ENCODE assay signal across 9 cellular contexts in the genomic region with DNA sequence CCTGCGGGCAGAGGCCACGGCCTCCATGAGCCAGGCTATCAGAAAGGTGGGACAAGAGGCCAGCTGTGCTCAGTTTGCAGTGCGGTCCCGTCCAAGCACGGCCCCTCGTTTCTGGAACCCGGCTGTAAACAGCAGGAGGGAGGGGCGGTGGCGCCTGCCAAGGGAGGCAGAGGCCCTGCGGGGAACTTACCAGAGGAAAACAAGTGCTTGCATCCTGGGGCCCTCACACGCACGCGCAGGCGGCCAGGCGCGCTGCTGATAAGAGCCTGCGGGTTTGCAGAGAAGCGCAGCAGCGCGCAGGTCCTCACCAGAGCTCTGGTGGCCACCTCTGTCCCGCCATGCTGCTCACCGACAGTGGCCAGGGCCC. TPM values are rescaled to one million over a fixed set of nuclear protein-coding genes. Genes with fewer than 3 reads are reported as not detected.
DNase-seq lines count a peak whose midpoint lies in the region; ATAC-seq and TF ChIP-seq lines count a peak whose summit lies in the region.
"Had no signal": no experiment of that assay in that cellular context is flagged by ENCODE, and none has a peak within 500 bp of the region (broad histone marks: within the 10 kb centered on the region; RNA-seq: fewer than 3 reads in every experiment).

No MANE protein-coding gene starts in this region.

- TF ChIP-seq POLR2A in tibial nerve (IDR thresholded peaks at IDR 0.05), result peak in 1 of 2 donors; percentile 49

- CTCF ChIA-PET in A673 (lab: Charles Lee), result interaction anchor here (0.5 kb wide), 1 partner anchor 31 kb away, joined by 6 read pairs; no protein-coding TSS in a partner anchor

- 5 to 20% methylated on average over 20 to 21 of the region's 22 CpGs for WGBS in tibial nerve, 2 donors

- no TSS peak for BruUV-seq in A673 (replicated peaks; lab: Mats Ljungman, UMichigan)

- peak; percentile 60 to 92 for TF ChIP-seq EP300 in tibial nerve (IDR thresholded peaks at IDR 0.05)

- no peaks in the 10 kb centered on the region for H3K27me3 ChIP-seq in A673 (replicated peaks; ENCODE audit: insufficient read depth, low read depth, low read length, poor library complexity)
- no peaks in the 10 kb centered on the region for H3K27me3 ChIP-seq in tibial nerve

- in situ Hi-C loops in GM13976 (cut with MboI; ENCODE audit: low sequenced_read_pairs, unreplicated experiment), result no loop called here

- H3K4me3 ChIP-seq in A673 (ENCODE audit: low read depth, low read length, poor library complexity, severe bottlenecking) (peak overlapping the region; percentile 32), tibial nerve (peak overlapping the region; percentile 30 to 58 (median 36))

- POLR2A ChIA-PET in A673 (lab: Charles Lee; ENCODE audit: low non-redundant PET), result no interaction called here

- peak; percentile 92 for DNase-seq in A673 (ENCODE audit: low spot score)
- DNase-seq in OCI-M1 (lab: John Stamatoyannopoulos, UW), result peak; percentile 92
- DNase-seq in midbrain (lab: John Stamatoyannopoulos, UW), result peak; percentile 76
- peak in 1 of 2 donors; percentile 66 for DNase-seq in tibial nerve (ENCODE audit: low spot score in 2 of 2)
- no peak for DNase-seq in GM19238 (ENCODE audit: insufficient read length, low spot score)
- no peak for DNase-seq in GM13976 (ENCODE audit: low spot score)

- peaks cover 42% of the 10 kb centered on the region for H3K4me1 ChIP-seq in A673 (ENCODE audit: insufficient read depth, low read length, poor library complexity, severe bottlenecking)
- H3K4me1 ChIP-seq in tibial nerve, result peaks cover 0 to 94% (median 51%) of the 10 kb centered on the region in 4 donors

- no peaks in the 10 kb centered on the region for H3K9me3 ChIP-seq in A673 (ENCODE audit: low read depth, low read length, poor library complexity, severe bottlenecking)
- no peaks in the 10 kb centered on the region for H3K9me3 ChIP-seq in tibial nerve

- ATAC-seq in HG02798 (IDR thresholded peaks at IDR 0.05; ENCODE audit: poor library complexity, unreplicated experiment), result no peak

- TF ChIP-seq CTCF in A673 (conservative IDR thresholded peaks at IDR 0.05; ENCODE audit: low read depth, low read length) (no peak), tibial nerve (IDR thresholded peaks at IDR 0.05) (no peak), GM13976 (IDR thresholded peaks at IDR 0.05; ENCODE audit: borderline replicate concordance, control extremely low read depth, extremely low read depth, insufficient read depth, missing control alignments) (no peak)

- intact Hi-C loops in A673 (cut with micrococcal nuclease; ENCODE audit: unreplicated experiment), result no loop called here

- H3K36me3 ChIP-seq in A673 (ENCODE audit: insufficient read depth, low read length, poor library complexity, severe bottlenecking) (no peaks in the 10 kb centered on the region), tibial nerve (peaks cover 0 to 18% (median 2%) of the 10 kb centered on the region in 3 donors)

- H3K27ac ChIP-seq in A673 (ENCODE audit: low read depth, low read length, poor library complexity, severe bottlenecking), result peak overlapping the region; percentile 68
- peak overlapping the region; percentile 82 for H3K27ac ChIP-seq in angular gyrus (ENCODE audit: low read depth, low read length)
- H3K27ac ChIP-seq in tibial nerve, result peak overlapping the region; percentile 75 to 96 (median 86)
- H3K27ac ChIP-seq: C4-2B had no signal

RNA-seq across cellular contexts. Expression of gene GPR146, which starts 10.7 kb away (rescaled TPM):
- total RNA-seq in A673 (2021) (0.95 and 2.4 TPM in 2 replicates), tibial nerve (10 to 100 TPM; 27.8 to 91.8 (median 59.1) TPM)

RNA-seq across cellular contexts. Expression of gene GPER1, which starts 32.8 kb away (rescaled TPM):
- total RNA-seq in A673 (2021) (0.37 and 0.63 TPM in 2 replicates), tibial nerve (10 to 100 TPM in 1 of 4 donors, 1 to 10 TPM in 3; 6.1 to 12.4 (median 8.7) TPM)

Comparison
In these comparisons a context has a peak if more than half of its experiments do, and no peak if none do; other contexts are left out.
1. DNase-seq: peak in A673 (single experiment), OCI-M1 (single experiment) and midbrain (single experiment); none in GM19238 (single experiment) and GM13976 (single experiment).
2. Peak in every context shown above with its lines, with median percentiles within 50 percentile points of each other: H3K27ac ChIP-seq.